Comparison of ENCODE assay signal across 10 cellular contexts in genomic region chr13:51000576-51001260, GRCh38.
DNase-seq lines count a peak whose midpoint lies in the region; ATAC-seq, FAIRE-seq and TF ChIP-seq lines count a peak whose summit lies in the region.
"Had no signal": no experiment of that assay in that cellular context is flagged by ENCODE, and none has a peak within 500 bp of the region (broad histone marks: within the 10 kb centered on the region; RNA-seq: fewer than 3 reads in every experiment).

No MANE protein-coding gene starts in this region.

- no peaks in the 10 kb centered on the region for H3K9me3 ChIP-seq in astrocyte (ENCODE audit: insufficient read depth, low read depth, low read length)

- peaks cover 1% of the 10 kb centered on the region for H3K36me3 Mint-ChIP-seq in astrocyte (ENCODE audit: low read depth, unreplicated experiment)
- H3K36me3 Mint-ChIP-seq in activated naive CD8-positive, alpha-beta T cell treated with anti-CD3 and anti-CD28 coated beads for 36 hours: no peaks in the 10 kb centered on the region
- H3K36me3 Mint-ChIP-seq: CD8-positive, alpha-beta T cell had no signal

- H3K27me3 ChIP-seq in astrocyte (ENCODE audit: insufficient read depth, low read length) (peaks cover 7% of the 10 kb centered on the region), kidney epithelial cell (ENCODE audit: control insufficient read depth, insufficient read depth, low read length) (no peaks in the 10 kb centered on the region)

- H3K4me1 ChIP-seq in astrocyte (ENCODE audit: insufficient read depth, low read length): peaks cover 2% of the 10 kb centered on the region

- DNase-seq in AG10803 (ENCODE audit: low read depth) (peak; percentile 87), NCI-H1105 treated with DMSO at 0.1 percent for 48 hours (lab: John Stamatoyannopoulos, UW) (peak; percentile 84), astrocyte (ENCODE audit: low read depth) (peak; percentile 75), kidney epithelial cell (ENCODE audit: low read depth) (peak; percentile 38), NCI-H1930 (lab: John Stamatoyannopoulos, UW) (no peak)
- DNase-seq in activated naive CD8-positive, alpha-beta T cell treated with anti-CD3 and anti-CD28 coated beads for 36 hours: no peak
- no peak for DNase-seq in activated T-cell treated with anti-CD3 and anti-CD28 coated beads, Interleukin-2, amount 50 U/mL, for 1 hour
- DNase-seq: CD8-positive, alpha-beta T cell; NCI-H226 had no signal

- no peak overlapping the region for H3K4me3 Mint-ChIP-seq in astrocyte (ENCODE audit: unreplicated experiment)
- no peak overlapping the region for H3K4me3 Mint-ChIP-seq in activated naive CD8-positive, alpha-beta T cell treated with anti-CD3 and anti-CD28 coated beads for 36 hours
- H3K4me3 Mint-ChIP-seq: CD8-positive, alpha-beta T cell had no signal

- FAIRE-seq in astrocyte (lab: Jason Lieb, UNC): no peak

- H3K4me2 ChIP-seq in astrocyte (ENCODE audit: low read length): peak overlapping the region; percentile 19

- no peaks in the 10 kb centered on the region for H3K36me3 ChIP-seq in astrocyte (ENCODE audit: insufficient read depth, low read length)
- H3K36me3 ChIP-seq in kidney epithelial cell (ENCODE audit: control insufficient read depth, insufficient read depth, low read length): no peaks in the 10 kb centered on the region

- H4K20me1 ChIP-seq in astrocyte (ENCODE audit: insufficient read depth, low read length): no peaks in the 10 kb centered on the region

- H3K79me2 ChIP-seq in astrocyte (ENCODE audit: insufficient read depth, low read length): no peaks in the 10 kb centered on the region

- peaks cover 10% of the 10 kb centered on the region for H3K9me3 Mint-ChIP-seq in astrocyte (ENCODE audit: unreplicated experiment)
- H3K9me3 Mint-ChIP-seq in activated naive CD8-positive, alpha-beta T cell treated with anti-CD3 and anti-CD28 coated beads for 36 hours: no peaks in the 10 kb centered on the region
- H3K9me3 Mint-ChIP-seq: CD8-positive, alpha-beta T cell had no signal

- H3K4me3 ChIP-seq in AG10803 (ENCODE audit: low read length): no peak overlapping the region
- H3K4me3 ChIP-seq in astrocyte (ENCODE audit: insufficient read depth, low read depth, low read length): no peak overlapping the region
- H3K4me3 ChIP-seq in kidney epithelial cell (ENCODE audit: low read depth, low read length): no peak overlapping the region

- TF ChIP-seq CTCF in AG10803 (conservative IDR thresholded peaks at IDR 0.05; ENCODE audit: low read length): no peak
- TF ChIP-seq CTCF in astrocyte (IDR thresholded peaks at IDR 0.05; ENCODE audit: insufficient read depth, low read depth, low read length): no peak
- no peak for TF ChIP-seq CTCF in kidney epithelial cell (IDR thresholded peaks at IDR 0.05; ENCODE audit: insufficient read depth, low read length, poor library complexity, severe bottlenecking)

- no peak overlapping the region for H3K27ac ChIP-seq in astrocyte (ENCODE audit: low read depth, low read length)

- peaks cover 4% of the 10 kb centered on the region for H3K4me1 Mint-ChIP-seq in astrocyte (ENCODE audit: low read depth, unreplicated experiment)
- no peaks in the 10 kb centered on the region for H3K4me1 Mint-ChIP-seq in activated naive CD8-positive, alpha-beta T cell treated with anti-CD3 and anti-CD28 coated beads for 36 hours

- H3K27me3 Mint-ChIP-seq in astrocyte (ENCODE audit: low read depth, unreplicated experiment): peaks cover 28% of the 10 kb centered on the region
- peaks cover 6% of the 10 kb centered on the region for H3K27me3 Mint-ChIP-seq in activated naive CD8-positive, alpha-beta T cell treated with anti-CD3 and anti-CD28 coated beads for 36 hours

- H3K9ac ChIP-seq in astrocyte (ENCODE audit: low read length): no peak overlapping the region

- H3K27ac Mint-ChIP-seq in astrocyte (ENCODE audit: unreplicated experiment): no peak overlapping the region
- H3K27ac Mint-ChIP-seq in activated naive CD8-positive, alpha-beta T cell treated with anti-CD3 and anti-CD28 coated beads for 36 hours: no peak overlapping the region
- H3K27ac Mint-ChIP-seq: CD8-positive, alpha-beta T cell had no signal

- ATAC-seq in HG03439 (IDR thresholded peaks at IDR 0.05; ENCODE audit: unreplicated experiment): no peak
- ATAC-seq: CD8-positive, alpha-beta T cell had no signal

- peak overlapping the region; percentile 9 for H2AFZ ChIP-seq in astrocyte (ENCODE audit: low read depth, low read length)

Comparison
In these comparisons a context has a peak if more than half of its experiments do, and no peak if none do; other contexts are left out.
1. DNase-seq: peak in AG10803 (single experiment), NCI-H1105 treated with DMSO at 0.1 percent for 48 hours (single experiment), astrocyte (single experiment) and kidney epithelial cell (single experiment); none in NCI-H1930 (0 of 2), activated naive CD8-positive, alpha-beta T cell treated with anti-CD3 and anti-CD28 coated beads for 36 hours (single experiment) and activated T-cell treated with anti-CD3 and anti-CD28 coated beads, Interleukin-2, amount 50 U/mL, for 1 hour (single experiment).